ENCODE assay signal across 26 cellular contexts in genomic region chr20:36865861-36866149, GRCh38. TPM values are rescaled to one million over a fixed set of nuclear protein-coding genes. Genes with fewer than 3 reads are reported as not detected.
A peak's percentile ranks its signal among the peaks of the same experiment; 100 is the strongest.
DNase-seq lines count a peak whose midpoint lies in the region; ATAC-seq and TF ChIP-seq lines count a peak whose summit lies in the region.
"Had no signal": no experiment of that assay in that cellular context is flagged by ENCODE, and none has a peak within 500 bp of the region (broad histone marks: within the 10 kb centered on the region; RNA-seq: fewer than 3 reads in every experiment).

No MANE protein-coding gene starts in this region.

- TF ChIP-seq CTCF in RWPE1 (conservative IDR thresholded peaks at IDR 0.05; ENCODE audit: low read depth) = no peak
- TF ChIP-seq CTCF in thyroid gland (IDR thresholded peaks at IDR 0.05) = no peak

- no peak overlapping the region for H3K4me3 ChIP-seq in thyroid gland (replicated peaks in 1 of 3)
- H3K4me3 ChIP-seq: Peyer's patch, smooth muscle cell, tibial nerve had no signal

- no peak for ATAC-seq in activated naive CD8-positive, alpha-beta T cell treated with anti-CD3 and anti-CD28 coated beads, Interleukin-2, amount 50 U/mL, for 24 hours
- no peak for ATAC-seq in memory B cell (ENCODE audit: low read depth)
- no peak for ATAC-seq in activated CD8-positive, alpha-beta memory T cell treated with anti-CD3 and anti-CD28 coated beads, Interleukin-2, amount 10 ng/mL, durations not matched to agents 7 days and 5 days
- ATAC-seq: left cardiac atrium had no signal

- no peaks in the 10 kb centered on the region for H3K9me3 ChIP-seq in thyroid gland
- H3K9me3 ChIP-seq: Peyer's patch had no signal

- no peaks in the 10 kb centered on the region for H3K36me3 Mint-ChIP-seq in activated naive CD8-positive, alpha-beta T cell
- H3K36me3 Mint-ChIP-seq in activated naive CD8-positive, alpha-beta T cell treated with anti-CD3 and anti-CD28 coated beads, Interleukin-2, amount 50 U/mL, for 24 hours (ENCODE audit: low read depth) = no peaks in the 10 kb centered on the region
- H3K36me3 Mint-ChIP-seq in memory B cell = no peaks in the 10 kb centered on the region
- no peaks in the 10 kb centered on the region for H3K36me3 Mint-ChIP-seq in activated CD8-positive, alpha-beta memory T cell treated with anti-CD3 and anti-CD28 coated beads, Interleukin-2, amount 10 ng/mL, durations not matched to agents 7 days and 5 days

- CTCF ChIA-PET in RWPE1 (lab: Yijun Ruan, JAX) = interaction anchor here (1.8 kb wide), 1 partner anchor 74 kb away, joined by 9 read pairs; no protein-coding TSS in a partner anchor
- CTCF ChIA-PET in activated CD8-positive, alpha-beta memory T cell treated with anti-CD3 and anti-CD28 coated beads, Interleukin-2, amount 10 ng/mL, durations not matched to agents 7 days and 5 days (lab: Charles Lee) = no interaction called here

- peaks cover 6% of the 10 kb centered on the region for H3K4me1 Mint-ChIP-seq in activated naive CD8-positive, alpha-beta T cell (ENCODE audit: low read depth)
- peaks cover 10% of the 10 kb centered on the region for H3K4me1 Mint-ChIP-seq in activated naive CD8-positive, alpha-beta T cell treated with anti-CD3 and anti-CD28 coated beads, Interleukin-2, amount 50 U/mL, for 24 hours
- H3K4me1 Mint-ChIP-seq in memory B cell = peaks cover 30% of the 10 kb centered on the region
- H3K4me1 Mint-ChIP-seq in activated CD8-positive, alpha-beta memory T cell treated with anti-CD3 and anti-CD28 coated beads, Interleukin-2, amount 10 ng/mL, durations not matched to agents 7 days and 5 days = peaks cover 6% of the 10 kb centered on the region

- peak overlapping the region; percentile 34 for H3K4me3 Mint-ChIP-seq in activated naive CD8-positive, alpha-beta T cell
- no peak overlapping the region for H3K4me3 Mint-ChIP-seq in activated naive CD8-positive, alpha-beta T cell treated with anti-CD3 and anti-CD28 coated beads, Interleukin-2, amount 50 U/mL, for 24 hours
- peak overlapping the region; percentile 87 for H3K4me3 Mint-ChIP-seq in memory B cell
- H3K4me3 Mint-ChIP-seq in activated CD8-positive, alpha-beta memory T cell treated with anti-CD3 and anti-CD28 coated beads, Interleukin-2, amount 10 ng/mL, durations not matched to agents 7 days and 5 days = no peak overlapping the region

- intact Hi-C loops in thyroid gland (cut with DNase I) = loop anchor here (10.0 kb wide), 1 partner anchor 311 kb away; no protein-coding TSS in a partner anchor

- H3K27me3 Mint-ChIP-seq in activated naive CD8-positive, alpha-beta T cell = no peaks in the 10 kb centered on the region
- H3K27me3 Mint-ChIP-seq in activated naive CD8-positive, alpha-beta T cell treated with anti-CD3 and anti-CD28 coated beads, Interleukin-2, amount 50 U/mL, for 24 hours = peaks cover 13% of the 10 kb centered on the region
- no peaks in the 10 kb centered on the region for H3K27me3 Mint-ChIP-seq in memory B cell
- peaks cover 22% of the 10 kb centered on the region for H3K27me3 Mint-ChIP-seq in activated CD8-positive, alpha-beta memory T cell treated with anti-CD3 and anti-CD28 coated beads, Interleukin-2, amount 10 ng/mL, durations not matched to agents 7 days and 5 days

- H3K36me3 ChIP-seq in thyroid gland = no peaks in the 10 kb centered on the region
- H3K36me3 ChIP-seq: Peyer's patch, tibial nerve had no signal

- POLR2A ChIA-PET in RWPE1 (lab: Yijun Ruan, JAX; ENCODE audit: low non-redundant PET) = no interaction called here

- H3K27ac ChIP-seq in RWPE1 (peak overlapping the region; percentile 14), thyroid gland (peak overlapping the region; percentile 13 to 84 (median 54))

- DNase-seq in activated naive CD8-positive, alpha-beta T cell treated with anti-CD3 and anti-CD28 coated beads, Interleukin-2, amount 50 U/mL, for 24 hours = no peak
- DNase-seq in RWPE1 (ENCODE audit: low spot score) (no peak), memory B cell (ENCODE audit: low spot score in 2 of 2) (no peak), thyroid gland (no peak), SHP77 treated with DMSO at 0.1 percent for 48 hours (lab: John Stamatoyannopoulos, UW) (no peak)
- DNase-seq in activated CD8-positive, alpha-beta memory T cell treated with anti-CD3 and anti-CD28 coated beads, Interleukin-2, amount 10 ng/mL, durations not matched to agents 7 days and 5 days = no peak
- no peak for DNase-seq in activated effector memory CD4-positive, alpha-beta T cell treated with Interleukin-2 at 50 U/mL for 16 hours
- DNase-seq: activated CD4-positive, alpha-beta memory T cell treated with anti-CD3 and anti-CD28 coated beads, Interleukin-2, amount 10 ng/mL, durations not matched to agents 7 days and 5 days; activated CD4-positive, CD25-positive, alpha-beta regulatory T cell; activated naive CD4-positive, alpha-beta T cell; activated T-cell treated with anti-CD3 and anti-CD28 coated beads for 4 hours; anterior cingulate cortex; central memory CD4-positive, alpha-beta T cell; head of caudate nucleus; KBM-7; left cardiac atrium; NCI-H1436; NCI-H524; Peyer's patch; stimulated activated CD4-positive, alpha-beta T cell treated with anti-CD3 and anti-CD28 coated beads, Interleukin-2, amount 100 ng/mL, for 48 hours had no signal

- H3K4me1 ChIP-seq in thyroid gland = peaks cover 25 to 42% of the 10 kb centered on the region in 2 donors

- H3K9me3 Mint-ChIP-seq in activated naive CD8-positive, alpha-beta T cell (ENCODE audit: low read depth) = no peaks in the 10 kb centered on the region
- H3K9me3 Mint-ChIP-seq in activated naive CD8-positive, alpha-beta T cell treated with anti-CD3 and anti-CD28 coated beads, Interleukin-2, amount 50 U/mL, for 24 hours = no peaks in the 10 kb centered on the region
- no peaks in the 10 kb centered on the region for H3K9me3 Mint-ChIP-seq in memory B cell
- no peaks in the 10 kb centered on the region for H3K9me3 Mint-ChIP-seq in activated CD8-positive, alpha-beta memory T cell treated with anti-CD3 and anti-CD28 coated beads, Interleukin-2, amount 10 ng/mL, durations not matched to agents 7 days and 5 days (ENCODE audit: low read depth)
- H3K9me3 Mint-ChIP-seq: activated CD4-positive, alpha-beta memory T cell treated with anti-CD3 and anti-CD28 coated beads, Interleukin-2, amount 10 ng/mL, durations not matched to agents 7 days and 5 days had no signal

- no peak overlapping the region for H3K27ac Mint-ChIP-seq in activated naive CD8-positive, alpha-beta T cell
- H3K27ac Mint-ChIP-seq in activated naive CD8-positive, alpha-beta T cell treated with anti-CD3 and anti-CD28 coated beads, Interleukin-2, amount 50 U/mL, for 24 hours = no peak overlapping the region
- H3K27ac Mint-ChIP-seq in memory B cell = peak overlapping the region; percentile 77
- H3K27ac Mint-ChIP-seq in activated CD8-positive, alpha-beta memory T cell treated with anti-CD3 and anti-CD28 coated beads, Interleukin-2, amount 10 ng/mL, durations not matched to agents 7 days and 5 days = no peak overlapping the region
- H3K27ac Mint-ChIP-seq: activated CD4-positive, alpha-beta memory T cell treated with anti-CD3 and anti-CD28 coated beads, Interleukin-2, amount 10 ng/mL, durations not matched to agents 7 days and 5 days had no signal

- no peaks in the 10 kb centered on the region for H3K27me3 ChIP-seq in thyroid gland
- H3K27me3 ChIP-seq: Peyer's patch, tibial nerve had no signal

- no peak for TF ChIP-seq POLR2A in thyroid gland (IDR thresholded peaks at IDR 0.05)

RNA-seq across cellular contexts. Expression of gene TLDC2, which starts 10.1 kb away (rescaled TPM):
- total RNA-seq in thyroid gland = 1 to 10 TPM in 2 of 4 donors, under 1 TPM in 2; 0.45 to 2.5 (median 1.1) TPM
- total RNA-seq in activated CD8-positive, alpha-beta memory T cell treated with anti-CD3 and anti-CD28 coated beads, Interleukin-2, amount 10 ng/mL, durations not matched to agents 7 days and 5 days = not detected
- total RNA-seq: A673; activated CD4-positive, alpha-beta memory T cell treated with anti-CD3 and anti-CD28 coated beads, Interleukin-2, amount 10 ng/mL, durations not matched to agents 7 days and 5 days; mesenteric fat pad; pulmonary artery endothelial cell; smooth muscle cell; tibial nerve had no signal

Comparison
In these comparisons a context has a peak if more than half of its experiments do, and no peak if none do; other contexts are left out.
1. H3K4me3 Mint-ChIP-seq: peak in activated naive CD8-positive, alpha-beta T cell (single experiment) and memory B cell (single experiment); none in activated naive CD8-positive, alpha-beta T cell treated with anti-CD3 and anti-CD28 coated beads, Interleukin-2, amount 50 U/mL, for 24 hours (single experiment) and activated CD8-positive, alpha-beta memory T cell treated with anti-CD3 and anti-CD28 coated beads, Interleukin-2, amount 10 ng/mL, durations not matched to agents 7 days and 5 days (single experiment).